In the genomic region with DNA sequence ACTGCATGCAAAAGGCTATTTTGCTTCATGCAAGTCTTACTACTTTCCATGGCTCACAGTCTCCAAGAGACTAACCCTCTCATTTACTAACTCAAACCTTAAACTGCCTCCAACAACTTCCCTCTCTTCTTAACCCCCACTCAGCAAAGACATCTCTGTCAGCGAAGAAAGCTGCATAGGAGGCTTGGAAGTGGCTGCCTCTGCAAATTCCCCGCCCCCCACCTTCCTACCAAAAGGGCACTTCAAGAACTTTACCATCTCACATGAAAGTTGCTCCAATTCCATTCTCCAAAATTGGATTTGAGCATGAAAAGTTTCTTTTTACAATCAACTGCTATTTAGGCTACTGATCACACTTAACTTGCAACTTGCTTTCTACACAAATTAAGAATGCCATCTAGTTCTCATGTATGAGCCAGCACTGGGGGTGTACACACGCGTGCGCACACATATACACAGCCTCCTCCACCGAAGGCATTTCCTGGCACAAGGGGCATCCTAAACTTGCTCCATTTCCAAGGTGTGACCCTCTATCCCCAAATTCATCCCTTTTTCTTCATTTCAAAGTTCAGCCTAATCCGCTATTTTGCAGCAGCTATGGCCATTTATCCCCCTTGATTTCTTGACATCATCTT, we compare ENCODE assay signal across 8 cellular contexts. TPM values are rescaled to one million over a fixed set of nuclear protein-coding genes. Genes with fewer than 3 reads are reported as not detected.
DNase-seq lines count a peak whose midpoint lies in the region; ATAC-seq and TF ChIP-seq lines count a peak whose summit lies in the region.

No MANE protein-coding gene starts in this region.

- DNase-seq in RWPE1 (ENCODE audit: low spot score) (no peak), esophagus squamous epithelium (lab: John Stamatoyannopoulos, UW) (no peak), prostate gland (ENCODE audit: low spot score) (no peak), NCI-H2171 (lab: John Stamatoyannopoulos, UW) (no peak), NCI-H774 (lab: John Stamatoyannopoulos, UW) (no peak), NCI-H1417 (lab: John Stamatoyannopoulos, UW) (no peak)

- H3K36me3 ChIP-seq in ES-I3 (ENCODE audit: insufficient read depth, low read length) (no peaks in the 10 kb centered on the region), esophagus squamous epithelium (no peaks in the 10 kb centered on the region), prostate gland (no peaks in the 10 kb centered on the region)

- H3K27ac ChIP-seq in RWPE1, result peak overlapping the region; percentile 89
- peak overlapping the region; percentile 94 to 98 (median 96) for H3K27ac ChIP-seq in esophagus squamous epithelium
- H3K27ac ChIP-seq in prostate gland, result peak overlapping the region; percentile 90 to 92

- H3K9ac ChIP-seq in ES-I3 (ENCODE audit: low read depth, low read length), result peak overlapping the region; percentile 78; the same call in 1 of the 2 replicates

- no peaks in the 10 kb centered on the region for H3K9me3 ChIP-seq in ES-I3 (ENCODE audit: control insufficient read depth, insufficient read depth, low read length)
- H3K9me3 ChIP-seq in esophagus squamous epithelium, result no peaks in the 10 kb centered on the region
- no peaks in the 10 kb centered on the region for H3K9me3 ChIP-seq in prostate gland

- no peak for ATAC-seq in GM21360 (IDR thresholded peaks at IDR 0.05; ENCODE audit: unreplicated experiment)

- WGBS in esophagus squamous epithelium, 2 donors, result 36 to 42% methylated on average over 7 of the region's 7 CpGs
- 43% methylated on average over 7 of the region's 7 CpGs for WGBS in prostate gland

- CTCF ChIA-PET in RWPE1 (lab: Yijun Ruan, JAX), result interaction anchor here (0.7 to 1.0 kb wide), 2 partner anchors 40 to 136 kb away, joined by 3 to 8 read pairs; no protein-coding TSS in a partner anchor

- POLR2A ChIA-PET in RWPE1 (lab: Yijun Ruan, JAX; ENCODE audit: low non-redundant PET), result interaction anchor here (0.6 kb wide), 1 partner anchor 70 kb away, joined by 3 read pairs; no protein-coding TSS in a partner anchor

- no peak for TF ChIP-seq CTCF in RWPE1 (conservative IDR thresholded peaks at IDR 0.05; ENCODE audit: low read depth)
- TF ChIP-seq CTCF in esophagus squamous epithelium (IDR thresholded peaks at IDR 0.05), result no peak
- TF ChIP-seq CTCF in prostate gland (IDR thresholded peaks at IDR 0.05), result no peak

- intact Hi-C loops in esophagus squamous epithelium (cut with DNase I), result no loop called here
- intact Hi-C loops in prostate gland (cut with DNase I), result loop anchor here (5.0 kb wide), 4 partner anchors 32 to 277 kb away; no protein-coding TSS in a partner anchor

- H3K4me3 ChIP-seq in esophagus squamous epithelium, result peak overlapping the region; percentile 87 to 96 (median 91)
- peak overlapping the region; percentile 67 to 94 for H3K4me3 ChIP-seq in prostate gland

- no peaks in the 10 kb centered on the region for H3K27me3 ChIP-seq in esophagus squamous epithelium
- H3K27me3 ChIP-seq in prostate gland (replicated peaks; ENCODE audit: insufficient read depth), result no peaks in the 10 kb centered on the region

- H3K4me1 ChIP-seq in ES-I3 (ENCODE audit: insufficient read depth, low read length) (peaks cover 8% of the 10 kb centered on the region), esophagus squamous epithelium (peaks cover 36 to 84% (median 58%) of the 10 kb centered on the region in 3 donors), prostate gland (replicated peaks) (no peaks in the 10 kb centered on the region)

- TF ChIP-seq POLR2A in esophagus squamous epithelium (IDR thresholded peaks at IDR 0.05), result no peak
- no peak for TF ChIP-seq POLR2A in prostate gland (IDR thresholded peaks at IDR 0.05)

RNA-seq across cellular contexts. Expression of a gene that starts 1.8 kb away (rescaled TPM):
- total RNA-seq in esophagus squamous epithelium (10 to 100 TPM; 52.5 to 65.8 (median 57.7) TPM), prostate gland (10 to 100 TPM; 48.1 to 65.0 TPM)
